In genomic region chr22:47163481-47163875, GRCh38 we compare ENCODE assay signal across 32 cellular contexts.
DNase-seq lines count a peak whose midpoint lies in the region; ATAC-seq, FAIRE-seq and TF ChIP-seq lines count a peak whose summit lies in the region.
"Had no signal": no experiment of that assay in that cellular context is flagged by ENCODE, and none has a peak within 500 bp of the region (broad histone marks: within the 10 kb centered on the region; RNA-seq: fewer than 3 reads in every experiment).

No MANE protein-coding gene starts in this region.

- no peak overlapping the region for H2BK20ac ChIP-seq in H1 (ENCODE audit: low read length)

- H2AFZ ChIP-seq in H1 (ENCODE audit: low read length) (no peak overlapping the region), mammary epithelial cell (ENCODE audit: low read depth, low read length) (no peak overlapping the region)

- dilution Hi-C loops in mammary epithelial cell (cut with HindIII; ENCODE audit: low sequenced_read_pairs) = no loop called here

- H3K27ac ChIP-seq in left ventricle myocardium inferior (replicated peaks) = peak overlapping the region; percentile 84
- no peak overlapping the region for H3K27ac ChIP-seq in H1 (ENCODE audit: low read depth, low read length)
- no peak overlapping the region for H3K27ac ChIP-seq in mammary epithelial cell (ENCODE audit: insufficient read depth, low read depth, low read length)
- H3K27ac ChIP-seq: breast epithelium, epithelial cell of prostate, HL-60, SJCRH30, testis, vagina had no signal

- H3K23me2 ChIP-seq in H1 (ENCODE audit: low read depth, low read length) = peaks cover 10% of the 10 kb centered on the region; the same call in 1 of the 2 replicates

- no peak for ATAC-seq in left ventricle myocardium superior
- no peak for ATAC-seq in HG03342 (IDR thresholded peaks at IDR 0.05; ENCODE audit: unreplicated experiment)
- no peak for ATAC-seq in HG03139 (IDR thresholded peaks at IDR 0.05; ENCODE audit: unreplicated experiment)
- ATAC-seq: activated CD8-positive, alpha-beta T cell treated with anti-CD3 and anti-CD28 coated beads for 36 hours; left lung had no signal

- intact Hi-C loops in left ventricle myocardium inferior (cut with micrococcal nuclease) = no loop called here
- intact Hi-C loops in left ventricle myocardium superior (cut with micrococcal nuclease) = no loop called here
- intact Hi-C loops in posterior vena cava (cut with DNase I) = no loop called here
- intact Hi-C loops in mammary epithelial cell (cut with micrococcal nuclease) = no loop called here

- in situ Hi-C loops in mammary epithelial cell (cut with MboI; ENCODE audit: low sequenced_read_pairs in 2 of 2) = no loop called here

- no peak overlapping the region for H2BK15ac ChIP-seq in H1 (ENCODE audit: low read length)

- DNase-seq in left ventricle myocardium inferior = no peak
- DNase-seq in left ventricle myocardium superior = no peak
- no peak for DNase-seq in H1 (ENCODE audit: low read depth in 1 of 2, low spot score in 2 of 2)
- DNase-seq in posterior vena cava (ENCODE audit: low spot score) = peak; percentile 74
- no peak for DNase-seq in NCI-H2227 (lab: John Stamatoyannopoulos, UW; ENCODE audit: unreplicated experiment)
- no peak for DNase-seq in mammary epithelial cell
- DNase-seq: activated B cell treated with CpG ODN at 0.5 μM for 24 hours; activated CD8-positive, alpha-beta T cell treated with anti-CD3 and anti-CD28 coated beads for 36 hours; activated T-cell treated with anti-CD3 and anti-CD28 coated beads for 4 hours; DMS 273 treated with DMSO at 0.1 percent for 48 hours; EL; H7; KG1; MG63; midbrain; naive B cell; NCI-H1105 treated with DMSO at 0.1 percent for 48 hours; NCI-H187 treated with DMSO at 0.1 percent for 48 hours; NCI-H2171; NCI-H510A; nucleus accumbens; SJCRH30; stimulated activated CD4-positive, alpha-beta T cell treated with anti-CD3 and anti-CD28 coated beads, Interleukin-1b, Interleukin-23, amount 100 ng/mL, for 48 hours; testis had no signal

- no peak for TF ChIP-seq RAD21 in H1 (IDR thresholded peaks at IDR 0.05 in 1 of 2, conservative IDR thresholded peaks at IDR 0.05 in 1 of 2; ENCODE audit: low read depth in 2 of 2, low read length in 2 of 2)

- H3K4me1 ChIP-seq in left ventricle myocardium inferior = peaks cover 24% of the 10 kb centered on the region
- no peaks in the 10 kb centered on the region; a peak in 1 of 7 replicates for H3K4me1 ChIP-seq in H1 (replicated peaks in 1 of 4; ENCODE audit: control insufficient read depth in 3 of 4, insufficient read depth in 4 of 4, low read length in 3 of 4)
- H3K4me1 ChIP-seq in mammary epithelial cell (ENCODE audit: insufficient read depth, low read length) = no peaks in the 10 kb centered on the region
- H3K4me1 ChIP-seq: breast epithelium, left lung, testis, vagina had no signal

- H3K18ac ChIP-seq in H1 (ENCODE audit: extremely low read depth, low read length) = no peak overlapping the region

- no peak overlapping the region for H2BK5ac ChIP-seq in H1 (ENCODE audit: low read depth, low read length)

- no peak overlapping the region for H3K56ac ChIP-seq in H1 (replicated peaks; ENCODE audit: insufficient read length, low read depth, low read length)

- H4K20me1 ChIP-seq in H1 (replicated peaks in 1 of 2; ENCODE audit: control insufficient read depth in 1 of 2, insufficient read depth in 2 of 2, low read length in 2 of 2) (peaks cover 3 to 12% of the 10 kb centered on the region in 2 experiments), mammary epithelial cell (ENCODE audit: insufficient read depth, low read length) (no peaks in the 10 kb centered on the region)

- no peak for TF ChIP-seq CTCF in left ventricle myocardium inferior (IDR thresholded peaks at IDR 0.05; ENCODE audit: borderline replicate concordance)
- no peak for TF ChIP-seq CTCF in H1 (IDR thresholded peaks at IDR 0.05; ENCODE audit: control extremely low read depth in 1 of 3, insufficient read depth in 1 of 3, low read depth in 1 of 3, low read length in 3 of 3)
- no peak for TF ChIP-seq CTCF in mammary epithelial cell (conservative IDR thresholded peaks at IDR 0.05 in 1 of 2, IDR thresholded peaks at IDR 0.05 in 1 of 2; ENCODE audit: extremely low read depth in 1 of 2, insufficient read depth in 1 of 2, low read depth in 1 of 2, low read length in 2 of 2)

- H3K79me2 ChIP-seq in H1 (ENCODE audit: control insufficient read depth in 1 of 2, insufficient read depth in 2 of 2, low read length in 2 of 2) = peaks cover 0 to 5% of the 10 kb centered on the region in 2 experiments; a peak in 1 of 4 replicates
- no peaks in the 10 kb centered on the region for H3K79me2 ChIP-seq in mammary epithelial cell (ENCODE audit: insufficient read depth, low read length)

- H3K9me3 ChIP-seq in left ventricle myocardium inferior (replicated peaks) (peaks cover 6% of the 10 kb centered on the region), H1 (ENCODE audit: insufficient read depth in 2 of 2, low read depth in 1 of 2, low read length in 1 of 2) (no peaks in the 10 kb centered on the region), mammary epithelial cell (replicated peaks; ENCODE audit: insufficient read depth, low read length) (no peaks in the 10 kb centered on the region)
- H3K9me3 ChIP-seq: breast epithelium, left lung, MG63, SJCRH30, testis, vagina had no signal

- no peak overlapping the region for H3K4ac ChIP-seq in H1 (replicated peaks; ENCODE audit: insufficient read length, low read depth, low read length)

- peak overlapping the region; percentile 46; the same call in 1 of the 2 replicates for H4K8ac ChIP-seq in H1 (ENCODE audit: extremely low read depth, insufficient read depth, low read length)

- H3K23ac ChIP-seq in H1 (ENCODE audit: insufficient read length) = no peak overlapping the region

- H4K91ac ChIP-seq in H1 (replicated peaks; ENCODE audit: insufficient read length, low read length) = no peak overlapping the region

- no peak overlapping the region for H4K5ac ChIP-seq in H1 (ENCODE audit: insufficient read length, low read depth, low read length)

- TF ChIP-seq EP300 in H1 (IDR thresholded peaks at IDR 0.05; ENCODE audit: borderline replicate concordance in 1 of 2, low read depth in 2 of 2, low read length in 2 of 2) = no peak

- no peak for FAIRE-seq in H1 (lab: Jason Lieb, UNC)

- CTCF ChIA-PET in H1 (lab: Charles Lee; ENCODE audit: partially characterized antibody) (no interaction called here), mammary epithelial cell (lab: Charles Lee; ENCODE audit: low non-redundant PET) (no interaction called here)

- no peak overlapping the region for H3K14ac ChIP-seq in H1 (ENCODE audit: insufficient read length)

- no peak overlapping the region for H2AK5ac ChIP-seq in H1 (ENCODE audit: low read depth, low read length)

- WGBS in H1 (ENCODE audit: extremely low coverage in 1 of 2, insufficient coverage in 1 of 2, insufficient read length in 1 of 2, insufficient replicate concordance in 2 of 2, low coverage in 1 of 2, low lambda C conversion rate in 2 of 2, missing lambda C conversion rate in 1 of 2), 2 experiments = 91% methylated on average over 11 of the region's 11 CpGs; no CpG with 5 or more reads in 1 of the 2 experiments
- WGBS in mammary epithelial cell (ENCODE audit: low coverage, missing lambda C conversion rate) = 92% methylated on average over 7 of the region's 11 CpGs

- POLR2A ChIA-PET in H1 (lab: Charles Lee; ENCODE audit: partially characterized antibody) = no interaction called here

- H3K9ac ChIP-seq in H1 (replicated peaks in 1 of 4; ENCODE audit: extremely low read depth in 1 of 4, low read depth in 3 of 4, low read length in 3 of 4) (no peak overlapping the region), mammary epithelial cell (ENCODE audit: insufficient read depth, low read length) (no peak overlapping the region)

- peaks cover 3% of the 10 kb centered on the region for H3K79me1 ChIP-seq in H1 (ENCODE audit: low read depth, low read length)

- BruUV-seq in mammary epithelial cell (replicated peaks; lab: Mats Ljungman, UMichigan) = no TSS peak

- H3K4me2 ChIP-seq in H1 (ENCODE audit: insufficient read depth in 1 of 2, low read depth in 2 of 2, low read length in 2 of 2) = no peak overlapping the region
- H3K4me2 ChIP-seq in mammary epithelial cell (ENCODE audit: insufficient read depth, low read depth, low read length) = no peak overlapping the region
- H3K4me2 ChIP-seq: smooth muscle cell had no signal

- no peak for TF ChIP-seq POLR2A in H1 (IDR thresholded peaks at IDR 0.05; ENCODE audit: control extremely low read depth in 1 of 2, low read depth in 2 of 2, low read length in 2 of 2)

- no peak overlapping the region for H2BK12ac ChIP-seq in H1 (ENCODE audit: low read depth, low read length)

- H3K36me3 ChIP-seq in left ventricle myocardium inferior (peaks cover 3% of the 10 kb centered on the region), H1 (ENCODE audit: control insufficient read depth in 2 of 4, insufficient read depth in 4 of 4, low read length in 3 of 4) (peaks cover 0 to 11% (median 3%) of the 10 kb centered on the region in 4 experiments; a peak in 2 of 8 replicates), mammary epithelial cell (ENCODE audit: insufficient read depth, low read length) (no peaks in the 10 kb centered on the region)
- H3K36me3 ChIP-seq: breast epithelium, MG63, SJCRH30, vagina had no signal

- no peaks in the 10 kb centered on the region for H3K27me3 ChIP-seq in left ventricle myocardium inferior (ENCODE audit: low read depth)
- no peaks in the 10 kb centered on the region for H3K27me3 ChIP-seq in H1 (replicated peaks in 1 of 4; ENCODE audit: control insufficient read depth in 3 of 4, extremely low read depth in 1 of 4, insufficient read depth in 3 of 4, low read length in 3 of 4)
- no peaks in the 10 kb centered on the region for H3K27me3 ChIP-seq in mammary epithelial cell (ENCODE audit: insufficient read depth, low read length)
- H3K27me3 ChIP-seq: breast epithelium, left lung, MG63, SJCRH30, testis, vagina had no signal

- H2BK120ac ChIP-seq in H1 (replicated peaks; ENCODE audit: low read depth, low read length) = no peak overlapping the region

- H3K4me3 ChIP-seq in left ventricle myocardium inferior = no peak overlapping the region
- H3K4me3 ChIP-seq in H1 (ENCODE audit: extremely low read depth in 1 of 4, insufficient read depth in 2 of 4, low read depth in 3 of 4, low read length in 4 of 4) = no peak overlapping the region
- no peak overlapping the region for H3K4me3 ChIP-seq in mammary epithelial cell (replicated peaks in 1 of 3; ENCODE audit: insufficient read depth in 1 of 3, low read depth in 2 of 3, low read length in 3 of 3)
- H3K4me3 ChIP-seq: breast epithelium, left lung, MG63, SJCRH30, smooth muscle cell, testis, vagina had no signal

TF ChIP-seq in H1, 55 proteins besides CTCF, POLR2A, EP300 and RAD21:
- no peak for TF ChIP-seq SIRT6 (IDR thresholded peaks at IDR 0.05; ENCODE audit: low read length)
- TF ChIP-seq SIN3A (conservative IDR thresholded peaks at IDR 0.05 in 1 of 2, IDR thresholded peaks at IDR 0.05 in 1 of 2; ENCODE audit: low read depth in 1 of 2, low read length in 2 of 2) = no peak
- no peak for TF ChIP-seq RFX5 (IDR thresholded peaks at IDR 0.05; ENCODE audit: borderline replicate concordance, low read depth, low read length)
- no peak for TF ChIP-seq JUND (IDR thresholded peaks at IDR 0.05; ENCODE audit: low read length)
